Comparison of ENCODE assay signal across 1 cellular context in the genomic region with DNA sequence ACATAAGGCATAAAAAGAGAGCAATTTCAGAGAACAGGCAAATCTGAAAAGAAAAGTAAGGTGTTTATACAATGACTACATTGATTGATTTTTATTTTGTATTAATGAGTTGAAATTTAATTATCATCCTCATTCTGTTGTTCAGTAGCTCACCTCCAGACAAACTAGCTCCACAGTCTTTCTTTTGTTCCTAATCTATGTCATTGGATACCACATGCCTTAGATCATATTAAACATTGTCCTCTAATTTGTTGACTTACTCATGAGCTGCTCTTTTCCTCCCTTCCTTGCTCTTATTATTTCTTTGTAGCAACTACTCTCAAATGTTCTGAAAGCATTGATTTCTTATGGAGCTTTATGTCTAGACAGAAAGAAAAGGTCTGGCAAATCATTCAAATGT.
TF ChIP-seq lines count a peak whose summit lies in the region.

No MANE protein-coding gene starts in this region.

TF ChIP-seq in GM23338, 12 proteins besides CTCF, POLR2A, EP300 and RAD21 (continued from another document):
- TF ChIP-seq, protein P1, sequence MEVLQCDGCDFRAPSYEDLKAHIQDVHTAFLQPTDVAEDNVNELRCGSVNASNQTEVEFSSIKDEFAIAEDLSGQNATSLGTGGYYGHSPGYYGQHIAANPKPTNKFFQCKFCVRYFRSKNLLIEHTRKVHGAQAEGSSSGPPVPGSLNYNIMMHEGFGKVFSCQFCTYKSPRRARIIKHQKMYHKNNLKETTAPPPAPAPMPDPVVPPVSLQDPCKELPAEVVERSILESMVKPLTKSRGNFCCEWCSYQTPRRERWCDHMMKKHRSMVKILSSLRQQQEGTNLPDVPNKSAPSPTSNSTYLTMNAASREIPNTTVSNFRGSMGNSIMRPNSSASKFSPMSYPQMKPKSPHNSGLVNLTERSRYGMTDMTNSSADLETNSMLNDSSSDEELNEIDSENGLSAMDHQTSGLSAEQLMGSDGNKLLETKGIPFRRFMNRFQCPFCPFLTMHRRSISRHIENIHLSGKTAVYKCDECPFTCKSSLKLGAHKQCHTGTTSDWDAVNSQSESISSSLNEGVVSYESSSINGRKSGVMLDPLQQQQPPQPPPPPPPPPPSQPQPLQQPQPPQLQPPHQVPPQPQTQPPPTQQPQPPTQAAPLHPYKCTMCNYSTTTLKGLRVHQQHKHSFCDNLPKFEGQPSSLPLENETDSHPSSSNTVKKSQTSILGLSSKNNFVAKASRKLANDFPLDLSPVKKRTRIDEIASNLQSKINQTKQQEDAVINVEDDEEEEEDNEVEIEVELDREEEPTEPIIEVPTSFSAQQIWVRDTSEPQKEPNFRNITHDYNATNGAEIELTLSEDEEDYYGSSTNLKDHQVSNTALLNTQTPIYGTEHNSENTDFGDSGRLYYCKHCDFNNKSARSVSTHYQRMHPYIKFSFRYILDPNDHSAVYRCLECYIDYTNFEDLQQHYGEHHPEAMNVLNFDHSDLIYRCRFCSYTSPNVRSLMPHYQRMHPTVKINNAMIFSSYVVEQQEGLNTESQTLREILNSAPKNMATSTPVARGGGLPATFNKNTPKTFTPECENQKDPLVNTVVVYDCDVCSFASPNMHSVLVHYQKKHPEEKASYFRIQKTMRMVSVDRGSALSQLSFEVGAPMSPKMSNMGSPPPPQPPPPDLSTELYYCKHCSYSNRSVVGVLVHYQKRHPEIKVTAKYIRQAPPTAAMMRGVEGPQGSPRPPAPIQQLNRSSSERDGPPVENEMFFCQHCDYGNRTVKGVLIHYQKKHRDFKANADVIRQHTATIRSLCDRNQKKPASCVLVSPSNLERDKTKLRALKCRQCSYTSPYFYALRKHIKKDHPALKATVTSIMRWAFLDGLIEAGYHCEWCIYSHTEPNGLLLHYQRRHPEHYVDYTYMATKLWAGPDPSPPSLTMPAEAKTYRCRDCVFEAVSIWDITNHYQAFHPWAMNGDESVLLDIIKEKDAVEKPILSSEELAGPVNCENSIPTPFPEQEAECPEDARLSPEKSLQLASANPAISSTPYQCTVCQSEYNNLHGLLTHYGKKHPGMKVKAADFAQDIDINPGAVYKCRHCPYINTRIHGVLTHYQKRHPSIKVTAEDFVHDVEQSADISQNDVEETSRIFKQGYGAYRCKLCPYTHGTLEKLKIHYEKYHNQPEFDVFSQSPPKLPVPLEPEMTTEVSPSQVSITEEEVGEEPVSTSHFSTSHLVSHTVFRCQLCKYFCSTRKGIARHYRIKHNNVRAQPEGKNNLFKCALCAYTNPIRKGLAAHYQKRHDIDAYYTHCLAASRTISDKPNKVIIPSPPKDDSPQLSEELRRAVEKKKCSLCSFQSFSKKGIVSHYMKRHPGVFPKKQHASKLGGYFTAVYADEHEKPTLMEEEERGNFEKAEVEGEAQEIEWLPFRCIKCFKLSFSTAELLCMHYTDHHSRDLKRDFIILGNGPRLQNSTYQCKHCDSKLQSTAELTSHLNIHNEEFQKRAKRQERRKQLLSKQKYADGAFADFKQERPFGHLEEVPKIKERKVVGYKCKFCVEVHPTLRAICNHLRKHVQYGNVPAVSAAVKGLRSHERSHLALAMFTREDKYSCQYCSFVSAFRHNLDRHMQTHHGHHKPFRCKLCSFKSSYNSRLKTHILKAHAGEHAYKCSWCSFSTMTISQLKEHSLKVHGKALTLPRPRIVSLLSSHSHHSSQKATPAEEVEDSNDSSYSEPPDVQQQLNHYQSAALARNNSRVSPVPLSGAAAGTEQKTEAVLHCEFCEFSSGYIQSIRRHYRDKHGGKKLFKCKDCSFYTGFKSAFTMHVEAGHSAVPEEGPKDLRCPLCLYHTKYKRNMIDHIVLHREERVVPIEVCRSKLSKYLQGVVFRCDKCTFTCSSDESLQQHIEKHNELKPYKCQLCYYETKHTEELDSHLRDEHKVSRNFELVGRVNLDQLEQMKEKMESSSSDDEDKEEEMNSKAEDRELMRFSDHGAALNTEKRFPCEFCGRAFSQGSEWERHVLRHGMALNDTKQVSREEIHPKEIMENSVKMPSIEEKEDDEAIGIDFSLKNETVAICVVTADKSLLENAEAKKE (CRISPR knock-in tag; IDR thresholded peaks at IDR 0.05) = no peak
- TF ChIP-seq JUNB (IDR thresholded peaks at IDR 0.05; ENCODE audit: unreplicated experiment) = no peak
